20 cellular contexts compared by ENCODE assay signal in genomic region chr14:79656086-79656485, GRCh38.
"Had no signal": no experiment of that assay in that cellular context is flagged by ENCODE, and none has a peak within 500 bp of the region (broad histone marks: within the 10 kb centered on the region; RNA-seq: fewer than 3 reads in every experiment).

No MANE protein-coding gene starts in this region.

- H3K36me3 ChIP-seq: breast epithelium, esophagus muscularis mucosa, prostate gland, spleen, thoracic aorta, vagina had no signal

- H3K4me1 ChIP-seq: breast epithelium, prostate gland, spleen, vagina had no signal

- DNase-seq: activated CD4-positive, alpha-beta T cell treated with anti-CD3 and anti-CD28 coated beads, Interleukin-2, amount 50 U/mL, for 48 hours; activated CD8-positive, alpha-beta memory T cell treated with anti-CD3 and anti-CD28 coated beads, Interleukin-2, amount 50 U/mL, for 48 hours; activated naive CD4-positive, alpha-beta T cell; activated naive CD8-positive, alpha-beta T cell treated with anti-CD3 and anti-CD28 coated beads for 36 hours; activated T-cell treated with anti-CD3 and anti-CD28 coated beads, Interleukin-2, amount 50 U/mL, for 4 hours; hypothalamus; left ventricle myocardium superior; mammary epithelial cell; midbrain; natural killer cell; spleen; stimulated activated CD4-positive, alpha-beta T cell treated with anti-CD3 and anti-CD28 coated beads, Interleukin-4, amount 100 ng/mL, for 1 hour; stimulated activated naive CD4-positive, alpha-beta T cell had no signal

- H3K27me3 ChIP-seq: breast epithelium, esophagus muscularis mucosa, spleen, vagina had no signal

- ATAC-seq: activated T-cell treated with anti-CD3 and anti-CD28 coated beads, Interleukin-2, amount 50 U/mL, for 4 hours; left ventricle myocardium superior; natural killer cell; WTC11 had no signal

- H3K4me3 ChIP-seq: breast epithelium, coronary artery, esophagus muscularis mucosa, prostate gland, spleen, thoracic aorta, vagina had no signal

- H3K9me3 ChIP-seq: prostate gland, thoracic aorta, vagina had no signal

- H3K27ac ChIP-seq: breast epithelium, coronary artery, esophagus muscularis mucosa, prostate gland, spleen, thoracic aorta, vagina had no signal
